ENCODE assay signal across 15 cellular contexts in the genomic region with DNA sequence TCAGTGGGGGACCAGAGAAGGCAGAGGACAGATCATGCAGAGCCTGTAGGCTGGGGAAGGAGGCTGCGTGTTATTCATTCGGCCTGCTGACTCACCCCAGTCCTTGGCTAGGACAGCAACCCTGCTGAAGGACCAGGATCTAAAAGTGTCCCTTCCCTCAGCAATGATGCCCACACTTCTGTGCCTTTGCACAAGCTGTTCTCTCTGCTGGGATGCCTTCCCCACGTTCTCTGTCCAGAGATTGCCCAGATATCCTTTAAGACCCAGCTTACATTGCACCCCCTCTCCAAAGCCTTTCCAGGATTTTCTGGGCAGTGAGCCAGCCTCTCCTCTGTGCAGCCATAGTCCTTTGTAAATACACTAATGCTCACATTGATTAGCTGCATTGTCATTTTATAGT.
DNase-seq lines count a peak whose midpoint lies in the region; ATAC-seq and TF ChIP-seq lines count a peak whose summit lies in the region.
"Had no signal": no experiment of that assay in that cellular context is flagged by ENCODE, and none has a peak within 500 bp of the region (broad histone marks: within the 10 kb centered on the region; RNA-seq: fewer than 3 reads in every experiment).

No MANE protein-coding gene starts in this region.

- H3K9me3 Mint-ChIP-seq in CD8-positive, alpha-beta memory T cell, result peaks cover 0 to 2% (median 0%) of the 10 kb centered on the region in 5 donors
- H3K9me3 Mint-ChIP-seq: activated T-helper 1 cell treated with anti-CD3 and anti-CD28 coated beads, Interleukin-12 subunit alpha, Interleukin-12 subunit beta, Interleukin-2, Interleukin-4 antibody, amounts not matched to agents 30 ng/mL and 10 ng/mL and 1 ng/mL, durations not matched to agents 14 hours and 24 hours and 36 hours had no signal

- no peak overlapping the region for H3K4me3 ChIP-seq in WERI-Rb-1 (ENCODE audit: low read depth, low read length)
- no peak overlapping the region for H3K4me3 ChIP-seq in CD8-positive, alpha-beta memory T cell (ENCODE audit: low read length)
- H3K4me3 ChIP-seq: lung, upper lobe of left lung had no signal

- CTCF ChIA-PET in CD8-positive, alpha-beta memory T cell (lab: Charles Lee), result interaction anchor here (1.0 kb wide), 2 partner anchors 18 to 19 kb away, joined by 3 read pairs; no protein-coding TSS in a partner anchor

- H3K27me3 Mint-ChIP-seq in CD8-positive, alpha-beta memory T cell, result peaks cover 7 to 25% of the 10 kb centered on the region in 2 donors

- ATAC-seq in GM18502 (IDR thresholded peaks at IDR 0.05; ENCODE audit: poor library complexity, unreplicated experiment) (no peak), HG03280 (IDR thresholded peaks at IDR 0.05; ENCODE audit: unreplicated experiment) (no peak)
- ATAC-seq: activated CD4-positive, alpha-beta T cell treated with anti-CD3 and anti-CD28 coated beads for 36 hours had no signal

- H3K4me1 ChIP-seq in CD8-positive, alpha-beta memory T cell (ENCODE audit: insufficient read depth, low read length), result no peaks in the 10 kb centered on the region
- H3K4me1 ChIP-seq: upper lobe of left lung had no signal

- POLR2A ChIA-PET in CD8-positive, alpha-beta memory T cell (lab: Charles Lee), result no interaction called here

- H3K27me3 ChIP-seq in WERI-Rb-1 (ENCODE audit: insufficient read depth, low read depth, severe bottlenecking), result no peaks in the 10 kb centered on the region
- no peaks in the 10 kb centered on the region for H3K27me3 ChIP-seq in CD8-positive, alpha-beta memory T cell (ENCODE audit: insufficient read depth, low read length, poor library complexity, severe bottlenecking)
- H3K27me3 ChIP-seq: upper lobe of left lung had no signal

- H3K36me3 Mint-ChIP-seq in CD8-positive, alpha-beta memory T cell, result peaks cover 0 to 4% (median 0%) of the 10 kb centered on the region in 3 donors

- TF ChIP-seq CTCF in WERI-Rb-1 (IDR thresholded peaks at IDR 0.05; ENCODE audit: low read depth, low read length), result no peak

- H3K9me3 ChIP-seq in WERI-Rb-1 (ENCODE audit: severe bottlenecking), result no peaks in the 10 kb centered on the region
- H3K9me3 ChIP-seq in CD8-positive, alpha-beta memory T cell (ENCODE audit: low read length), result no peaks in the 10 kb centered on the region
- H3K9me3 ChIP-seq: neutrophil, upper lobe of left lung had no signal

- DNase-seq in NCI-H2196 (lab: John Stamatoyannopoulos, UW; ENCODE audit: unreplicated experiment) (peak; percentile 64), NCI-H2196 treated with DMSO at 0.1 percent for 48 hours (lab: John Stamatoyannopoulos, UW; ENCODE audit: unreplicated experiment) (no peak), NCI-H2081 (lab: John Stamatoyannopoulos, UW) (peak; percentile 52 to 81), WERI-Rb-1 (peak; percentile 83), superior temporal gyrus (ENCODE audit: extremely low spot score) (peak; percentile 30)
- no peak for DNase-seq in CD8-positive, alpha-beta memory T cell
- DNase-seq: activated CD4-positive, alpha-beta T cell treated with anti-CD3 and anti-CD28 coated beads for 36 hours; HCEC 1CT; stimulated activated CD4-positive, alpha-beta T cell treated with anti-CD3 and anti-CD28 coated beads, Interleukin-12 subunit alpha, Interleukin-12 subunit beta, amount 100 ng/mL, for 4 hours; upper lobe of left lung had no signal

- peak overlapping the region; percentile 58 for H3K27ac ChIP-seq in WERI-Rb-1
- no peak overlapping the region for H3K27ac ChIP-seq in CD8-positive, alpha-beta memory T cell (ENCODE audit: low read depth, low read length)
- H3K27ac ChIP-seq: neutrophil, upper lobe of left lung had no signal

- H3K36me3 ChIP-seq in WERI-Rb-1, result no peaks in the 10 kb centered on the region
- H3K36me3 ChIP-seq in CD8-positive, alpha-beta memory T cell (ENCODE audit: insufficient read depth, low read length), result no peaks in the 10 kb centered on the region
- H3K36me3 ChIP-seq: neutrophil, upper lobe of left lung had no signal

- H3K27ac Mint-ChIP-seq in CD8-positive, alpha-beta memory T cell, result no peak overlapping the region
- H3K27ac Mint-ChIP-seq: activated CD4-positive, alpha-beta T cell treated with anti-CD3 and anti-CD28 coated beads for 36 hours; activated T-helper 1 cell treated with anti-CD3 and anti-CD28 coated beads, Interleukin-12 subunit alpha, Interleukin-12 subunit beta, Interleukin-2, Interleukin-4 antibody, amounts not matched to agents 30 ng/mL and 10 ng/mL and 1 ng/mL, durations not matched to agents 14 hours and 24 hours and 36 hours had no signal

- no peak overlapping the region for H3K4me3 Mint-ChIP-seq in CD8-positive, alpha-beta memory T cell
- H3K4me3 Mint-ChIP-seq: activated CD4-positive, alpha-beta T cell treated with anti-CD3 and anti-CD28 coated beads for 36 hours; activated T-helper 1 cell treated with anti-CD3 and anti-CD28 coated beads, Interleukin-12 subunit alpha, Interleukin-12 subunit beta, Interleukin-2, Interleukin-4 antibody, amounts not matched to agents 30 ng/mL and 10 ng/mL and 1 ng/mL, durations not matched to agents 14 hours and 24 hours and 36 hours had no signal

- no peaks in the 10 kb centered on the region for H3K4me1 Mint-ChIP-seq in CD8-positive, alpha-beta memory T cell
- H3K4me1 Mint-ChIP-seq: activated CD4-positive, alpha-beta T cell treated with anti-CD3 and anti-CD28 coated beads for 36 hours had no signal

Comparison
In these comparisons a context has a peak if more than half of its experiments do, and no peak if none do; other contexts are left out.
1. DNase-seq: peak in NCI-H2196 (single experiment), NCI-H2081 (2 of 2), WERI-Rb-1 (single experiment) and superior temporal gyrus (single experiment); none in NCI-H2196 treated with DMSO at 0.1 percent for 48 hours (single experiment) and CD8-positive, alpha-beta memory T cell (0 of 5).